ENCODE assay signal across 1 cellular context in the genomic region with DNA sequence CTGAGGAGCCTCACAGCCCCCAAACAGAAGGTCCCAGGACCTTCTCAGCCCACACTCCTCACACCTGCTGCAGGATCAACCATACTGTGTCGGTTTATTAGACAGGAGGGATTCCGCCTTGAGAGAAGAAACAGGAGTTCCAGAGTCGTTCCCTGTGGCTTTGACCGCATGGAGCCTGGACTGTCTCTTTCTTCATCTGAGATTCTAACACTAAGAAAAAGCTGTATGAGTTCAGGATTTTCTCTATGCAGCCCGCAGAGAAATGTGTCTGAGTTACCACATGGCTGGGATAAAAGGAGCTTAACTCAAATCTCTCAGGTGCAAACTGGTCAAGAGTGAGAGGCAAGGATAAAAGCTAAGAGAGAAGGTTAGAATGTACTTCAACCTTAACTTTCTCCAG.
TF ChIP-seq lines count a peak whose summit lies in the region.

No MANE protein-coding gene starts in this region.

TF ChIP-seq in H1, 55 proteins besides CTCF, POLR2A, EP300 and RAD21:
- TF ChIP-seq SAP30 (IDR thresholded peaks at IDR 0.05; ENCODE audit: insufficient read depth, insufficient replicate concordance, low read length) (no peak), SP4 (IDR thresholded peaks at IDR 0.05; ENCODE audit: low read length) (no peak), SP1 (IDR thresholded peaks at IDR 0.05; ENCODE audit: low read depth, low read length) (no peak), NANOG (IDR thresholded peaks at IDR 0.05; ENCODE audit: insufficient read depth, low read depth, low read length, poor library complexity, severe bottlenecking) (no peak), TAF1 (IDR thresholded peaks at IDR 0.05; ENCODE audit: low read depth, low read length) (no peak), RXRA (IDR thresholded peaks at IDR 0.05; ENCODE audit: insufficient read depth, low read depth, low read length) (no peak), HDAC2 (IDR thresholded peaks at IDR 0.05; ENCODE audit: borderline replicate concordance in 1 of 2, low read depth in 2 of 2, low read length in 2 of 2) (no peak), CBX8 (IDR thresholded peaks at IDR 0.05; ENCODE audit: borderline replicate concordance, low read depth, low read length) (no peak), MAFK (IDR thresholded peaks at IDR 0.05; ENCODE audit: low read depth, low read length) (no peak), EZH2 (IDR thresholded peaks at IDR 0.05; ENCODE audit: low read depth, low read length, severe bottlenecking) (no peak), RFX5 (IDR thresholded peaks at IDR 0.05; ENCODE audit: borderline replicate concordance, low read depth, low read length) (no peak), FOSL1 (IDR thresholded peaks at IDR 0.05; ENCODE audit: insufficient read depth, low read depth, low read length) (no peak), JUND (IDR thresholded peaks at IDR 0.05; ENCODE audit: low read length) (no peak), PHF8 (conservative IDR thresholded peaks at IDR 0.05; ENCODE audit: low read depth, low read length) (no peak), TEAD4 (IDR thresholded peaks at IDR 0.05; ENCODE audit: low read depth, low read length) (no peak), CHD2 (IDR thresholded peaks at IDR 0.05; ENCODE audit: low read length) (no peak), CBX5 (IDR thresholded peaks at IDR 0.05; ENCODE audit: low read depth, low read length) (no peak), ASH2L (IDR thresholded peaks at IDR 0.05; ENCODE audit: low read length) (no peak)
- TF ChIP-seq, protein P1, sequence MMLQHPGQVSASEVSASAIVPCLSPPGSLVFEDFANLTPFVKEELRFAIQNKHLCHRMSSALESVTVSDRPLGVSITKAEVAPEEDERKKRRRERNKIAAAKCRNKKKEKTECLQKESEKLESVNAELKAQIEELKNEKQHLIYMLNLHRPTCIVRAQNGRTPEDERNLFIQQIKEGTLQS (IDR thresholded peaks at IDR 0.05; ENCODE audit: insufficient read depth, low read depth, low read length): no peak
- TF ChIP-seq, protein P2, sequence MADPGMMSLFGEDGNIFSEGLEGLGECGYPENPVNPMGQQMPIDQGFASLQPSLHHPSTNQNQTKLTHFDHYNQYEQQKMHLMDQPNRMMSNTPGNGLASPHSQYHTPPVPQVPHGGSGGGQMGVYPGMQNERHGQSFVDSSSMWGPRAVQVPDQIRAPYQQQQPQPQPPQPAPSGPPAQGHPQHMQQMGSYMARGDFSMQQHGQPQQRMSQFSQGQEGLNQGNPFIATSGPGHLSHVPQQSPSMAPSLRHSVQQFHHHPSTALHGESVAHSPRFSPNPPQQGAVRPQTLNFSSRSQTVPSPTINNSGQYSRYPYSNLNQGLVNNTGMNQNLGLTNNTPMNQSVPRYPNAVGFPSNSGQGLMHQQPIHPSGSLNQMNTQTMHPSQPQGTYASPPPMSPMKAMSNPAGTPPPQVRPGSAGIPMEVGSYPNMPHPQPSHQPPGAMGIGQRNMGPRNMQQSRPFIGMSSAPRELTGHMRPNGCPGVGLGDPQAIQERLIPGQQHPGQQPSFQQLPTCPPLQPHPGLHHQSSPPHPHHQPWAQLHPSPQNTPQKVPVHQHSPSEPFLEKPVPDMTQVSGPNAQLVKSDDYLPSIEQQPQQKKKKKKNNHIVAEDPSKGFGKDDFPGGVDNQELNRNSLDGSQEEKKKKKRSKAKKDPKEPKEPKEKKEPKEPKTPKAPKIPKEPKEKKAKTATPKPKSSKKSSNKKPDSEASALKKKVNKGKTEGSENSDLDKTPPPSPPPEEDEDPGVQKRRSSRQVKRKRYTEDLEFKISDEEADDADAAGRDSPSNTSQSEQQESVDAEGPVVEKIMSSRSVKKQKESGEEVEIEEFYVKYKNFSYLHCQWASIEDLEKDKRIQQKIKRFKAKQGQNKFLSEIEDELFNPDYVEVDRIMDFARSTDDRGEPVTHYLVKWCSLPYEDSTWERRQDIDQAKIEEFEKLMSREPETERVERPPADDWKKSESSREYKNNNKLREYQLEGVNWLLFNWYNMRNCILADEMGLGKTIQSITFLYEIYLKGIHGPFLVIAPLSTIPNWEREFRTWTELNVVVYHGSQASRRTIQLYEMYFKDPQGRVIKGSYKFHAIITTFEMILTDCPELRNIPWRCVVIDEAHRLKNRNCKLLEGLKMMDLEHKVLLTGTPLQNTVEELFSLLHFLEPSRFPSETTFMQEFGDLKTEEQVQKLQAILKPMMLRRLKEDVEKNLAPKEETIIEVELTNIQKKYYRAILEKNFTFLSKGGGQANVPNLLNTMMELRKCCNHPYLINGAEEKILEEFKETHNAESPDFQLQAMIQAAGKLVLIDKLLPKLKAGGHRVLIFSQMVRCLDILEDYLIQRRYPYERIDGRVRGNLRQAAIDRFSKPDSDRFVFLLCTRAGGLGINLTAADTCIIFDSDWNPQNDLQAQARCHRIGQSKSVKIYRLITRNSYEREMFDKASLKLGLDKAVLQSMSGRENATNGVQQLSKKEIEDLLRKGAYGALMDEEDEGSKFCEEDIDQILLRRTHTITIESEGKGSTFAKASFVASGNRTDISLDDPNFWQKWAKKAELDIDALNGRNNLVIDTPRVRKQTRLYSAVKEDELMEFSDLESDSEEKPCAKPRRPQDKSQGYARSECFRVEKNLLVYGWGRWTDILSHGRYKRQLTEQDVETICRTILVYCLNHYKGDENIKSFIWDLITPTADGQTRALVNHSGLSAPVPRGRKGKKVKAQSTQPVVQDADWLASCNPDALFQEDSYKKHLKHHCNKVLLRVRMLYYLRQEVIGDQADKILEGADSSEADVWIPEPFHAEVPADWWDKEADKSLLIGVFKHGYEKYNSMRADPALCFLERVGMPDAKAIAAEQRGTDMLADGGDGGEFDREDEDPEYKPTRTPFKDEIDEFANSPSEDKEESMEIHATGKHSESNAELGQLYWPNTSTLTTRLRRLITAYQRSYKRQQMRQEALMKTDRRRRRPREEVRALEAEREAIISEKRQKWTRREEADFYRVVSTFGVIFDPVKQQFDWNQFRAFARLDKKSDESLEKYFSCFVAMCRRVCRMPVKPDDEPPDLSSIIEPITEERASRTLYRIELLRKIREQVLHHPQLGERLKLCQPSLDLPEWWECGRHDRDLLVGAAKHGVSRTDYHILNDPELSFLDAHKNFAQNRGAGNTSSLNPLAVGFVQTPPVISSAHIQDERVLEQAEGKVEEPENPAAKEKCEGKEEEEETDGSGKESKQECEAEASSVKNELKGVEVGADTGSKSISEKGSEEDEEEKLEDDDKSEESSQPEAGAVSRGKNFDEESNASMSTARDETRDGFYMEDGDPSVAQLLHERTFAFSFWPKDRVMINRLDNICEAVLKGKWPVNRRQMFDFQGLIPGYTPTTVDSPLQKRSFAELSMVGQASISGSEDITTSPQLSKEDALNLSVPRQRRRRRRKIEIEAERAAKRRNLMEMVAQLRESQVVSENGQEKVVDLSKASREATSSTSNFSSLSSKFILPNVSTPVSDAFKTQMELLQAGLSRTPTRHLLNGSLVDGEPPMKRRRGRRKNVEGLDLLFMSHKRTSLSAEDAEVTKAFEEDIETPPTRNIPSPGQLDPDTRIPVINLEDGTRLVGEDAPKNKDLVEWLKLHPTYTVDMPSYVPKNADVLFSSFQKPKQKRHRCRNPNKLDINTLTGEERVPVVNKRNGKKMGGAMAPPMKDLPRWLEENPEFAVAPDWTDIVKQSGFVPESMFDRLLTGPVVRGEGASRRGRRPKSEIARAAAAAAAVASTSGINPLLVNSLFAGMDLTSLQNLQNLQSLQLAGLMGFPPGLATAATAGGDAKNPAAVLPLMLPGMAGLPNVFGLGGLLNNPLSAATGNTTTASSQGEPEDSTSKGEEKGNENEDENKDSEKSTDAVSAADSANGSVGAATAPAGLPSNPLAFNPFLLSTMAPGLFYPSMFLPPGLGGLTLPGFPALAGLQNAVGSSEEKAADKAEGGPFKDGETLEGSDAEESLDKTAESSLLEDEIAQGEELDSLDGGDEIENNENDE (IDR thresholded peaks at IDR 0.05; ENCODE audit: insufficient replicate concordance, low read length): no peak
